ENCODE assay signal across 19 cellular contexts in the genomic region with DNA sequence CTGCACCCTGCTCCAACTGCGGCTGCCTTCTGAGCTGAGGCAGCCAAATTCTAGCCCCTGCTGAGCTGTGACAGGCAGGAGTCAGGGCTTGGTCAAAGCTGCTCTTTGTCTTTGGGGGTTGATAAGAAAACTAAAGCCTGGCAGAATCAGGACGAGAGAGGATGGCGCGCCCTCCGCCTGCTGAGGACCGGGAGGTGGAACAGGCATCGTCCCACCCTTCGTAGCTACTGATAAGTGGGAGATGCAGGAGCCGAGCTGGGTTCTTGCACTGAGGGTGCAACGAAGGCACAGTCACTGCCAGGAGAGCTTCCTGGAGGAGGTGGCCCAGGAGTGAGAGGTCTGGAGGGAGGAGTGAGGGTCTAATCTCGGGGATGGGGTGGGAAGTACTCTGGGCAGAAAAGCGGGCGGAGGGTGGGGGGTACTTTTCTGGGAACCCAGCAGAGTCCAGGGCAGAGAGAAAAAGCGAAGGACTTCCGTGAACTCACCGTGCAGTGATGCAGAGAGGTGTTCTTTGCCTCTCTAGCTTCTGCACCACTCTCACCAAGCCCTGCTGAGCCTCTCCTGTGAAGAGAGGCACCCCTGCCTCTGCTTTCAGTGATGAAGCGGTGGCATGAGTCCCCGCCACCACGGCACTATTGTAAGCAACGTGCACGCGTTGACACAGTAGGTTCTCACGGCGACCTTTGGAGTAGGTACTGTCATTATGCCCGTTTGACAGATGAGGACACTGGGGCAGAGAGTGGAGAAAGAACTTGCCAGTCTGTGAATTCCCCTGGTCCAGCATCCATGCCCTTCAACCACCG.
DNase-seq lines count a peak whose midpoint lies in the region; ATAC-seq and TF ChIP-seq lines count a peak whose summit lies in the region.
"Had no signal": no experiment of that assay in that cellular context is flagged by ENCODE, and none has a peak within 500 bp of the region (broad histone marks: within the 10 kb centered on the region; RNA-seq: fewer than 3 reads in every experiment).

No MANE protein-coding gene starts in this region.

- no peaks in the 10 kb centered on the region for H3K36me3 ChIP-seq in right atrium auricular region
- H3K36me3 ChIP-seq: HAP-1, SJCRH30 had no signal

- no peaks in the 10 kb centered on the region for H3K9me3 Mint-ChIP-seq in brain
- H3K9me3 Mint-ChIP-seq in nephron progenitor cell, result no peaks in the 10 kb centered on the region

- ATAC-seq in left ventricle myocardium superior (no peak), GM18873 (IDR thresholded peaks at IDR 0.05; ENCODE audit: low FRiP score, unreplicated experiment) (no peak)

- no peak overlapping the region for H3K27ac ChIP-seq in right atrium auricular region
- H3K27ac ChIP-seq: HL-60, KMS-11 had no signal

- H3K27me3 Mint-ChIP-seq in brain (peaks cover 31% of the 10 kb centered on the region), nephron progenitor cell (ENCODE audit: low read depth, poor library complexity) (peaks cover 5% of the 10 kb centered on the region)

- peaks cover 87% of the 10 kb centered on the region for H3K4me1 Mint-ChIP-seq in brain
- peaks cover 82% of the 10 kb centered on the region for H3K4me1 Mint-ChIP-seq in nephron progenitor cell

- TF ChIP-seq CTCF in right atrium auricular region (IDR thresholded peaks at IDR 0.05) (no peak), brain (conservative IDR thresholded peaks at IDR 0.05) (no peak), nephron progenitor cell (IDR thresholded peaks at IDR 0.05) (no peak)

- no peaks in the 10 kb centered on the region for H3K9me3 ChIP-seq in right atrium auricular region
- H3K9me3 ChIP-seq: HAP-1, SJCRH30 had no signal

- H3K4me3 Mint-ChIP-seq in brain, result peak overlapping the region in 1 of 5 experiments; percentile 73
- H3K4me3 Mint-ChIP-seq in nephron progenitor cell, result no peak overlapping the region

- H3K27ac Mint-ChIP-seq in brain, result peak overlapping the region in 4 of 5 experiments; percentile 83 to 92 (median 90)
- peak overlapping the region; percentile 23 for H3K27ac Mint-ChIP-seq in nephron progenitor cell

- no peaks in the 10 kb centered on the region for H3K36me3 Mint-ChIP-seq in brain
- H3K36me3 Mint-ChIP-seq in nephron progenitor cell (ENCODE audit: low read depth), result no peaks in the 10 kb centered on the region

- no peaks in the 10 kb centered on the region for H3K27me3 ChIP-seq in right atrium auricular region

- peaks cover 0 to 9% of the 10 kb centered on the region in 2 donors for H3K4me1 ChIP-seq in right atrium auricular region
- H3K4me1 ChIP-seq: HAP-1 had no signal

- DNase-seq in left ventricle myocardium superior, result peak; percentile 19
- DNase-seq in right atrium auricular region (ENCODE audit: low spot score), result no peak
- no peak for DNase-seq in nephron progenitor cell
- no peak for DNase-seq in foreskin melanocyte
- DNase-seq in activated CD4-positive, alpha-beta T cell treated with anti-CD3 and anti-CD28 coated beads, Interleukin-2, amount 50 U/mL, for 4 hours, result no peak
- DNase-seq in DMS79 treated with DMSO at 0.1 percent for 48 hours (lab: John Stamatoyannopoulos, UW), result no peak
- DNase-seq: 8988T, AML-193, DMS79, NCI-H1105 treated with DMSO at 0.1 percent for 48 hours, NCI-H2029 treated with DMSO at 0.1 percent for 48 hours, NCI-H526, OCI-M1 had no signal

- intact Hi-C loops in left ventricle myocardium superior (cut with micrococcal nuclease), result loop anchor here (10.0 kb wide), 1 partner anchor 105 kb away; the partner anchor contains the start of gene SORCS2

- no peak overlapping the region for H3K4me3 ChIP-seq in right atrium auricular region
- H3K4me3 ChIP-seq: HAP-1 had no signal
